In genomic region chr16:53504161-53504663, GRCh38 we compare ENCODE assay signal across 8 cellular contexts. TPM values are rescaled to one million over a fixed set of nuclear protein-coding genes. Genes with fewer than 3 reads are reported as not detected.
A peak's percentile ranks its signal among the peaks of the same experiment; 100 is the strongest.
DNase-seq lines count a peak whose midpoint lies in the region; ATAC-seq and TF ChIP-seq lines count a peak whose summit lies in the region.

No MANE protein-coding gene starts in this region.

- H3K4me1 ChIP-seq in adipocyte (ENCODE audit: control insufficient read depth, insufficient read depth, low read length) (peaks cover 29% of the 10 kb centered on the region), left ventricle myocardium inferior (peaks cover 56% of the 10 kb centered on the region), psoas muscle (peaks cover 24% of the 10 kb centered on the region)

- ATAC-seq in psoas muscle = peak in 1 of 4 donors; percentile 10

- DNase-seq in ELF-1 (ENCODE audit: low read depth, low spot score) (peak; percentile 31), NCI-H69 (lab: John Stamatoyannopoulos, UW) (peak; percentile 37), adipocyte (ENCODE audit: low read depth) (peak; percentile 49), left ventricle myocardium inferior (peak; percentile 58), psoas muscle (peak; percentile 49 to 75), NCI-H187 treated with DMSO at 0.1 percent for 48 hours (lab: John Stamatoyannopoulos, UW) (no peak), COR-L47 (lab: John Stamatoyannopoulos, UW) (no peak), NCI-H1694 (lab: John Stamatoyannopoulos, UW) (no peak)

- peak overlapping the region; percentile 78 for H3K4me3 ChIP-seq in adipocyte (ENCODE audit: low read length)
- peak overlapping the region; percentile 90 for H3K4me3 ChIP-seq in left ventricle myocardium inferior
- peak overlapping the region; percentile 87 for H3K4me3 ChIP-seq in psoas muscle

- TF ChIP-seq CTCF in left ventricle myocardium inferior (IDR thresholded peaks at IDR 0.05; ENCODE audit: borderline replicate concordance) (no peak), psoas muscle (IDR thresholded peaks at IDR 0.05) (no peak)

- H3K36me3 ChIP-seq in adipocyte (ENCODE audit: control insufficient read depth, insufficient read depth, low read length, severe bottlenecking) (no peaks in the 10 kb centered on the region), left ventricle myocardium inferior (peaks cover 5% of the 10 kb centered on the region), psoas muscle (ENCODE audit: insufficient read depth in 1 of 2, low read depth in 1 of 2) (peaks cover 0 to 9% of the 10 kb centered on the region in 2 donors)

- H3K27me3 ChIP-seq in adipocyte (replicated peaks; ENCODE audit: control insufficient read depth, insufficient read depth, low read length) = no peaks in the 10 kb centered on the region
- no peaks in the 10 kb centered on the region for H3K27me3 ChIP-seq in left ventricle myocardium inferior (ENCODE audit: low read depth)
- H3K27me3 ChIP-seq in psoas muscle (ENCODE audit: insufficient read depth in 3 of 3, low read length in 2 of 3) = no peaks in the 10 kb centered on the region

- intact Hi-C loops in left ventricle myocardium inferior (cut with micrococcal nuclease) (no loop called here), psoas muscle (cut with DNase I) (loop anchor here in 1 of 2 donors (5.0 kb wide), 1 partner anchor 67 kb away; no protein-coding TSS in a partner anchor)

- 5 to 9% (median 6%) methylated on average over 11 of the region's 11 CpGs for WGBS in psoas muscle, 3 donors

- H3K9me3 ChIP-seq in adipocyte (ENCODE audit: control insufficient read depth, low read length) = no peaks in the 10 kb centered on the region
- H3K9me3 ChIP-seq in left ventricle myocardium inferior (replicated peaks) = no peaks in the 10 kb centered on the region
- H3K9me3 ChIP-seq in psoas muscle = no peaks in the 10 kb centered on the region

- H3K9ac ChIP-seq in adipocyte (ENCODE audit: low read length) = peak overlapping the region; percentile 87

- H3K27ac ChIP-seq in left ventricle myocardium inferior (replicated peaks) (peak overlapping the region; percentile 98), psoas muscle (peak overlapping the region; percentile 97)

RNA-seq across cellular contexts. Expression of gene AKTIP, which starts 1.2 kb away (rescaled TPM):
- total RNA-seq in left ventricle myocardium inferior (95.0 TPM), psoas muscle (10 to 100 TPM; 62.5 to 78.8 (median 66.8) TPM)
- polyA plus RNA-seq in psoas muscle = 10 to 100 TPM; 27.6 to 88.1 (median 44.2) TPM

Comparison
In these comparisons a context has a peak if more than half of its experiments do, and no peak if none do; other contexts are left out.
1. DNase-seq: peak in ELF-1 (single experiment), NCI-H69 (single experiment), adipocyte (single experiment), left ventricle myocardium inferior (single experiment) and psoas muscle (2 of 2); none in NCI-H187 treated with DMSO at 0.1 percent for 48 hours (single experiment), COR-L47 (single experiment) and NCI-H1694 (single experiment).
2. Peak in every context shown above with its lines, with median percentiles within 50 percentile points of each other: H3K4me3 ChIP-seq.